In genomic region chr3:128906031-128906803, GRCh38 we compare ENCODE assay signal across 21 cellular contexts. TPM values are rescaled to one million over a fixed set of nuclear protein-coding genes. Genes with fewer than 3 reads are reported as not detected.
DNase-seq lines count a peak whose midpoint lies in the region; ATAC-seq and TF ChIP-seq lines count a peak whose summit lies in the region.
"Had no signal": no experiment of that assay in that cellular context is flagged by ENCODE, and none has a peak within 500 bp of the region (broad histone marks: within the 10 kb centered on the region; RNA-seq: fewer than 3 reads in every experiment).

No MANE protein-coding gene starts in this region.

- H3K36me3 ChIP-seq in osteoblast (ENCODE audit: insufficient read depth, low read length), result peaks cover 62% of the 10 kb centered on the region

- H3K4ac ChIP-seq in H9 (ENCODE audit: low read depth, low read length), result no peak overlapping the region

- no peak overlapping the region for H3K23ac ChIP-seq in H9 (ENCODE audit: insufficient read length, low read depth, low read length)

- no peak overlapping the region for H3T11ph ChIP-seq in H9 (ENCODE audit: low read length)

- H4K8ac ChIP-seq in H9 (replicated peaks; ENCODE audit: insufficient read length, low read depth, low read length), result no peak overlapping the region

- H3K4me1 ChIP-seq in H9 (ENCODE audit: insufficient read depth, low read length) (no peaks in the 10 kb centered on the region), osteoblast (ENCODE audit: insufficient read depth, low read length) (no peaks in the 10 kb centered on the region)
- H3K4me1 ChIP-seq: BLaER1 treated with 17β-estradiol and CSF1 and Interleukin-3, amounts not matched to agents 10 nM and 100 nM; SJCRH30 had no signal

- H3K27me3 Mint-ChIP-seq in activated T-cell treated with anti-CD3 and anti-CD28 coated beads, Interleukin-2, amount 50 U/mL, for 24 hours, result no peaks in the 10 kb centered on the region
- no peaks in the 10 kb centered on the region for H3K27me3 Mint-ChIP-seq in H9 (ENCODE audit: low read depth)

- no peak overlapping the region for H3K14ac ChIP-seq in H9 (ENCODE audit: insufficient read depth, low read length)

- no peak for DNase-seq in activated T-cell treated with anti-CD3 and anti-CD28 coated beads, Interleukin-2, amount 50 U/mL, for 24 hours
- DNase-seq in activated T-cell treated with anti-CD3 and anti-CD28 coated beads for 4 hours (no peak), H9 (no peak), cerebellar cortex (ENCODE audit: low spot score) (peak; percentile 23), osteoblast (ENCODE audit: insufficient read length, low spot score, missing footprints) (peak; percentile 89), KG1 (lab: John Stamatoyannopoulos, UW) (no peak)
- DNase-seq in stimulated activated naive CD4-positive, alpha-beta T cell (lab: John Stamatoyannopoulos, UW), result no peak
- DNase-seq: 8988T; Calu3; CD8-positive, alpha-beta T cell; DMS153; IMR-90; NCI-H1105; NCI-H146; NCI-H2029 treated with DMSO at 0.1 percent for 48 hours; NCI-H446 treated with DMSO at 0.1 percent for 48 hours; NCI-H526 treated with DMSO at 0.1 percent for 48 hours; OCI-M1; SJCRH30 had no signal

- H3K23me2 ChIP-seq in H9 (ENCODE audit: insufficient read length, low read depth, low read length, poor library complexity, severe bottlenecking), result no peaks in the 10 kb centered on the region

- H3K9ac ChIP-seq in H9 (ENCODE audit: extremely low read depth, insufficient read length, low read length), result no peak overlapping the region
- H3K9ac ChIP-seq: BLaER1 treated with 17β-estradiol and CSF1 and Interleukin-3, amounts not matched to agents 10 nM and 100 nM had no signal

- no peaks in the 10 kb centered on the region for H3K27me3 ChIP-seq in H9 (ENCODE audit: insufficient read depth, low read length)
- no peaks in the 10 kb centered on the region for H3K27me3 ChIP-seq in osteoblast (ENCODE audit: insufficient read depth, low read length)
- H3K27me3 ChIP-seq: BLaER1 treated with 17β-estradiol and CSF1 and Interleukin-3, amounts not matched to agents 10 nM and 100 nM; SJCRH30 had no signal

- no peak overlapping the region for H3K18ac ChIP-seq in H9 (ENCODE audit: insufficient read length, low read depth, low read length)

- no peak overlapping the region for H3K56ac ChIP-seq in H9 (ENCODE audit: insufficient read length, low read depth, low read length)

- no peak overlapping the region for H4K91ac ChIP-seq in H9 (ENCODE audit: insufficient read length, low read depth, low read length)

- H4K20me1 ChIP-seq in H9 (ENCODE audit: control insufficient read depth, insufficient read depth, insufficient read length) (no peaks in the 10 kb centered on the region), osteoblast (ENCODE audit: insufficient read depth, low read length) (peaks cover 3% of the 10 kb centered on the region)

- H2BK120ac ChIP-seq in H9 (ENCODE audit: low read depth, low read length, poor library complexity, severe bottlenecking), result no peak overlapping the region

- H2AFZ ChIP-seq in H9 (ENCODE audit: low read length), result no peak overlapping the region
- H2AFZ ChIP-seq in osteoblast (ENCODE audit: low read length), result no peak overlapping the region

- peak overlapping the region; percentile 2 for H3K27ac Mint-ChIP-seq in activated T-cell treated with anti-CD3 and anti-CD28 coated beads, Interleukin-2, amount 50 U/mL, for 24 hours
- H3K27ac Mint-ChIP-seq in H9, result peak overlapping the region in 2 of 3 experiments; percentile 16 to 21; a peak in 1 of 7 replicates
- H3K27ac Mint-ChIP-seq: CD8-positive, alpha-beta T cell had no signal

- no peaks in the 10 kb centered on the region for H3K79me1 ChIP-seq in H9 (ENCODE audit: insufficient read depth, low read depth, low read length, poor library complexity, severe bottlenecking)

- H3K36me3 Mint-ChIP-seq in activated T-cell treated with anti-CD3 and anti-CD28 coated beads, Interleukin-2, amount 50 U/mL, for 24 hours (ENCODE audit: low read depth), result peaks cover 100% of the 10 kb centered on the region
- peaks cover 30 to 74% (median 59%) of the 10 kb centered on the region in 3 experiments for H3K36me3 Mint-ChIP-seq in H9 (ENCODE audit: insufficient read depth in 1 of 3, low read depth in 3 of 3)

- no peaks in the 10 kb centered on the region for H3K9me3 Mint-ChIP-seq in activated T-cell treated with anti-CD3 and anti-CD28 coated beads, Interleukin-2, amount 50 U/mL, for 24 hours
- no peaks in the 10 kb centered on the region for H3K9me3 Mint-ChIP-seq in H9
- H3K9me3 Mint-ChIP-seq: CD8-positive, alpha-beta T cell had no signal

- WGBS in H9 (ENCODE audit: extremely low coverage, insufficient read length, low lambda C conversion rate), result no CpG with 5 or more reads among the region's 25 CpGs

- no peak overlapping the region for H3K4me3 ChIP-seq in osteoblast (ENCODE audit: insufficient read depth, low read length)
- H3K4me3 ChIP-seq: BLaER1 treated with 17β-estradiol and CSF1 and Interleukin-3, amounts not matched to agents 10 nM and 100 nM; SJCRH30 had no signal

- no peak overlapping the region for H2BK5ac ChIP-seq in H9 (ENCODE audit: insufficient read length, low read length)

- H3K9me3 ChIP-seq in H9 (ENCODE audit: control insufficient read depth, low read depth, low read length) (no peaks in the 10 kb centered on the region), osteoblast (ENCODE audit: low read depth, low read length) (no peaks in the 10 kb centered on the region)
- H3K9me3 ChIP-seq: BLaER1 treated with 17β-estradiol and CSF1 and Interleukin-3, amounts not matched to agents 10 nM and 100 nM; SJCRH30 had no signal

- H3K4me3 Mint-ChIP-seq in activated T-cell treated with anti-CD3 and anti-CD28 coated beads, Interleukin-2, amount 50 U/mL, for 24 hours, result no peak overlapping the region
- no peak overlapping the region for H3K4me3 Mint-ChIP-seq in H9
- H3K4me3 Mint-ChIP-seq: CD8-positive, alpha-beta T cell had no signal

- H2BK12ac ChIP-seq in H9 (ENCODE audit: insufficient read length, low read depth, low read length), result no peak overlapping the region

- no peaks in the 10 kb centered on the region for H3K4me1 Mint-ChIP-seq in activated T-cell treated with anti-CD3 and anti-CD28 coated beads, Interleukin-2, amount 50 U/mL, for 24 hours (ENCODE audit: low read depth)
- no peaks in the 10 kb centered on the region for H3K4me1 Mint-ChIP-seq in H9

- H3K4me2 ChIP-seq in H9 (ENCODE audit: insufficient read depth, insufficient read length, low read length), result no peak overlapping the region
- H3K4me2 ChIP-seq in osteoblast (ENCODE audit: insufficient read depth, low read length), result no peak overlapping the region
- H3K4me2 ChIP-seq: BLaER1 treated with 17β-estradiol and CSF1 and Interleukin-3, amounts not matched to agents 10 nM and 100 nM had no signal

- H2BK15ac ChIP-seq in H9 (ENCODE audit: low read depth, low read length), result no peak overlapping the region

- H2AK5ac ChIP-seq in H9 (ENCODE audit: insufficient read length, low read length), result no peak overlapping the region

- H3K79me2 ChIP-seq in H9 (ENCODE audit: insufficient read depth, low read length), result no peaks in the 10 kb centered on the region
- no peaks in the 10 kb centered on the region for H3K79me2 ChIP-seq in osteoblast (ENCODE audit: insufficient read depth, low read length)

- H3K27ac ChIP-seq in H9 (ENCODE audit: insufficient read length, low read depth, low read length) (no peak overlapping the region), osteoblast (ENCODE audit: low read depth, low read length) (no peak overlapping the region)
- H3K27ac ChIP-seq: BLaER1 treated with 17β-estradiol and CSF1 and Interleukin-3, amounts not matched to agents 10 nM and 100 nM; SJCRH30 had no signal

- H2BK20ac ChIP-seq in H9 (ENCODE audit: low read depth, low read length, poor library complexity, severe bottlenecking), result no peak overlapping the region

- H4K5ac ChIP-seq in H9 (ENCODE audit: insufficient read length, low read depth, low read length), result no peak overlapping the region

- TF ChIP-seq CTCF in H9 (conservative IDR thresholded peaks at IDR 0.05) (no peak), osteoblast (IDR thresholded peaks at IDR 0.05; ENCODE audit: extremely low read depth, low read depth, low read length) (no peak)

- ATAC-seq in GM21737 (IDR thresholded peaks at IDR 0.05; ENCODE audit: unreplicated experiment), result no peak
- ATAC-seq: CD8-positive, alpha-beta T cell had no signal

RNA-seq across cellular contexts. Expression of gene ACAD9, which starts 26.8 kb away (rescaled TPM):
- total RNA-seq in H9 (2021) (37.6 and 43.1 TPM in 2 replicates), osteoblast (34.7 and 37.4 TPM in 2 replicates)

Comparison
In these comparisons a context has a peak if more than half of its experiments do, and no peak if none do; other contexts are left out.
1. DNase-seq: peak in cerebellar cortex (single experiment) and osteoblast (single experiment); none in activated T-cell treated with anti-CD3 and anti-CD28 coated beads, Interleukin-2, amount 50 U/mL, for 24 hours (single experiment), activated T-cell treated with anti-CD3 and anti-CD28 coated beads for 4 hours (single experiment), H9 (single experiment), stimulated activated naive CD4-positive, alpha-beta T cell (0 of 6) and KG1 (single experiment).